In genomic region chr9:24293391-24293790, GRCh38 we compare ENCODE assay signal across 1 cellular context.
TF ChIP-seq lines count a peak whose summit lies in the region.

No MANE protein-coding gene starts in this region.

TF ChIP-seq in GM23338, 12 proteins besides CTCF, POLR2A, EP300 and RAD21 (continued from another document):
- TF ChIP-seq EZH2 (IDR thresholded peaks at IDR 0.05; ENCODE audit: low read depth, unreplicated experiment) (no peak), STAT1 (IDR thresholded peaks at IDR 0.05; ENCODE audit: unreplicated experiment) (no peak), ETS1 (IDR thresholded peaks at IDR 0.05) (no peak), REST (IDR thresholded peaks at IDR 0.05; ENCODE audit: unreplicated experiment) (no peak)
